In the genomic region with DNA sequence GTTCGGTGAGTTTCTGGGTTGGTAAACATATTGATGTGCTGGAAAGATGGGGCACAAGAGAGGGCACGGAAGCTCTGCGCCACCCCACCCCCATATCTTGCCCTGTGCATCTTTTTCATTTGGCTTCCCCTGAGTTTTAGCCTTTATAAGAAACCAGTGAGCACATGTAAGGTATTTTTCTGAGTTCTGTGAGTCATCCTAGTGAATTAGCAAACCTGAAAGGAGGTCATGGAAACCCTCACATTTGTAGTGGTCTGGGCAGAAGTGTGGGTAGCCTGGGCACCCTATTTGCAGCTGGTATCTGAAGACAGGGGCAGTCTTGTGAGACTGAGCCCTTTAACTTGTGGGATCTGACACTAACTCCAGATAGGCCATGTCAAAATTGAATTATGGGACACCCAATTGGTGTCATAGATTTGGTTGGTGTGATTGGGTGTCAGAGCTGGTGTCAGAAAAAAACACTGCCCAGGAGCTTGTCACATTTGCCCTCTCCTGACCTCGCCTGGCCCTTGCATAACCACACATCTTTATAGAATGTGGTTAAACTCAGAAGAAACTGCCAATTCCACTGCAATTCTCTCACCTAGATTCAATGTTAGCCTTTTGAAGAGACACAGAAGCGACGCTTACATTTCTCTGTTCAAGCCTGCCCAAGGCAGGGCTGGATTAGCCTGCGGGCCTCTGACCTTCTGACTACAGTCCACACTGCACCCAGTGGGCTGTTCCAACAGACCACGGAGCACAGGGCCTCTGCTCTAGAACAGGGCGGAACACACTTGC, we compare ENCODE assay signal across 8 cellular contexts. TPM values are rescaled to one million over a fixed set of nuclear protein-coding genes. Genes with fewer than 3 reads are reported as not detected.
DNase-seq lines count a peak whose midpoint lies in the region; ATAC-seq and TF ChIP-seq lines count a peak whose summit lies in the region.

No MANE protein-coding gene starts in this region.

- no peak overlapping the region for H3K27ac Mint-ChIP-seq in WTC11
- H3K27ac Mint-ChIP-seq in central memory CD8-positive, alpha-beta T cell (ENCODE audit: low read depth) = peak overlapping the region; percentile 84

- H3K79me2 ChIP-seq in PC-3 (ENCODE audit: low read length) = no peaks in the 10 kb centered on the region

- H3K36me3 Mint-ChIP-seq in WTC11 = no peaks in the 10 kb centered on the region
- peaks cover 7% of the 10 kb centered on the region for H3K36me3 Mint-ChIP-seq in central memory CD8-positive, alpha-beta T cell (ENCODE audit: insufficient read depth)

- POLR2A ChIA-PET in WTC11 (lab: Charles Lee) (no interaction called here), PC-3 (lab: Charles Lee; ENCODE audit: unreplicated experiment) (no interaction called here)

- H3K36me3 ChIP-seq in PC-3 (ENCODE audit: low read depth, low read length) = no peaks in the 10 kb centered on the region

- no peak overlapping the region for H3K4me2 ChIP-seq in PC-3 (ENCODE audit: low read length)

- no peaks in the 10 kb centered on the region for H3K9me3 ChIP-seq in PC-3 (ENCODE audit: low read length)

- TF ChIP-seq CTCF in WTC11 (IDR thresholded peaks at IDR 0.05) (no peak), PC-3 (conservative IDR thresholded peaks at IDR 0.05; ENCODE audit: low read depth, low read length) (no peak)

- intact Hi-C loops in PC-3 (cut with micrococcal nuclease) = no loop called here

- DNase-seq in WTC11 (ENCODE audit: low spot score) (no peak), PC-3 (no peak), cerebellar cortex (ENCODE audit: low spot score) (no peak)
- peak in 1 of 2 donors; percentile 30 for DNase-seq in central memory CD8-positive, alpha-beta T cell (ENCODE audit: low spot score in 2 of 2)
- peak; percentile 39 to 50 (median 45) for DNase-seq in stimulated activated CD4-positive, alpha-beta T cell treated with anti-CD3 and anti-CD28 coated beads, TNF-alpha, amount 100 ng/mL, for 4 hours (ENCODE audit: low read depth in 3 of 3)

- H3K4me3 ChIP-seq in PC-3 (ENCODE audit: low read length) = no peak overlapping the region

- no peaks in the 10 kb centered on the region for H3K9me2 ChIP-seq in PC-3 (replicated peaks; ENCODE audit: low read length)

- H3F3A ChIP-seq in PC-3 (ENCODE audit: low read length, unreplicated experiment) = no peaks in the 10 kb centered on the region

- H2AFZ ChIP-seq in PC-3 (ENCODE audit: low read length) = no peak overlapping the region

- no peak overlapping the region for H3K9ac ChIP-seq in PC-3 (ENCODE audit: low read length)

- no peaks in the 10 kb centered on the region for H3K9me3 Mint-ChIP-seq in WTC11
- no peaks in the 10 kb centered on the region for H3K9me3 Mint-ChIP-seq in central memory CD8-positive, alpha-beta T cell

- H3K27ac ChIP-seq in PC-3 (ENCODE audit: low read length) = no peak overlapping the region

- no peaks in the 10 kb centered on the region for H3K4me1 Mint-ChIP-seq in WTC11
- peaks cover 35% of the 10 kb centered on the region for H3K4me1 Mint-ChIP-seq in central memory CD8-positive, alpha-beta T cell

- ATAC-seq in GM21825 (IDR thresholded peaks at IDR 0.05; ENCODE audit: unreplicated experiment) = peak; percentile 48
- ATAC-seq in WTC11 = peak; percentile 32; the same call in 1 of the 2 replicates
- peak; percentile 80 for ATAC-seq in central memory CD8-positive, alpha-beta T cell (replicated peaks; ENCODE audit: extremely low read depth, poor library complexity, severe bottlenecking)
- no peak for ATAC-seq in PC-3
- no peak for ATAC-seq in HG03196 (IDR thresholded peaks at IDR 0.05; ENCODE audit: unreplicated experiment)
- no peak for ATAC-seq in HG03280 (IDR thresholded peaks at IDR 0.05; ENCODE audit: unreplicated experiment)

- no peaks in the 10 kb centered on the region for H3K27me3 ChIP-seq in PC-3 (ENCODE audit: low read length)

- CTCF ChIA-PET in WTC11 (lab: Charles Lee) = interaction anchor here (0.5 to 1.5 kb wide), 2 partner anchors 73 to 1753 kb away, joined by 3 to 5 read pairs; no protein-coding TSS in a partner anchor
- CTCF ChIA-PET in PC-3 (lab: Charles Lee) = no interaction called here

- H3K4me3 Mint-ChIP-seq in WTC11 = no peak overlapping the region
- peak overlapping the region; percentile 43 for H3K4me3 Mint-ChIP-seq in central memory CD8-positive, alpha-beta T cell

- no TSS peak for BruUV-seq in PC-3 (replicated peaks; lab: Mats Ljungman, UMichigan)

- H4K20me1 ChIP-seq in PC-3 (ENCODE audit: low read length) = no peaks in the 10 kb centered on the region

- H3K4me1 ChIP-seq in PC-3 (ENCODE audit: insufficient read depth, low read length) = no peaks in the 10 kb centered on the region

- H3K27me3 Mint-ChIP-seq in WTC11 (ENCODE audit: low read depth) = no peaks in the 10 kb centered on the region; the same call in 1 of the 2 replicates
- H3K27me3 Mint-ChIP-seq in central memory CD8-positive, alpha-beta T cell = no peaks in the 10 kb centered on the region

TF ChIP-seq in WTC11, 78 proteins besides CTCF, POLR2A, EP300 and RAD21:
- TF ChIP-seq EMX1 (CRISPR knock-in tag; IDR thresholded peaks at IDR 0.05) (no peak), ZNF138 (CRISPR knock-in tag; conservative IDR thresholded peaks at IDR 0.05) (no peak), FOXK1 (CRISPR knock-in tag; IDR thresholded peaks at IDR 0.05) (no peak), TEAD1 (CRISPR knock-in tag; IDR thresholded peaks at IDR 0.05) (no peak), FOXP1 (CRISPR knock-in tag; IDR thresholded peaks at IDR 0.05; ENCODE audit: borderline replicate concordance) (no peak), NFATC4 (CRISPR knock-in tag; IDR thresholded peaks at IDR 0.05) (no peak), TCF7 (CRISPR knock-in tag; IDR thresholded peaks at IDR 0.05; ENCODE audit: low read depth) (no peak), NR2C2 (CRISPR knock-in tag; IDR thresholded peaks at IDR 0.05) (no peak), HMGA2 (CRISPR knock-in tag; IDR thresholded peaks at IDR 0.05) (no peak), RELA (CRISPR knock-in tag; IDR thresholded peaks at IDR 0.05; ENCODE audit: borderline replicate concordance) (no peak)
- TF ChIP-seq, protein P1, sequence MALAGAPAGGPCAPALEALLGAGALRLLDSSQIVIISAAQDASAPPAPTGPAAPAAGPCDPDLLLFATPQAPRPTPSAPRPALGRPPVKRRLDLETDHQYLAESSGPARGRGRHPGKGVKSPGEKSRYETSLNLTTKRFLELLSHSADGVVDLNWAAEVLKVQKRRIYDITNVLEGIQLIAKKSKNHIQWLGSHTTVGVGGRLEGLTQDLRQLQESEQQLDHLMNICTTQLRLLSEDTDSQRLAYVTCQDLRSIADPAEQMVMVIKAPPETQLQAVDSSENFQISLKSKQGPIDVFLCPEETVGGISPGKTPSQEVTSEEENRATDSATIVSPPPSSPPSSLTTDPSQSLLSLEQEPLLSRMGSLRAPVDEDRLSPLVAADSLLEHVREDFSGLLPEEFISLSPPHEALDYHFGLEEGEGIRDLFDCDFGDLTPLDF (CRISPR knock-in tag; IDR thresholded peaks at IDR 0.05) = no peak
- TF ChIP-seq, protein P2, sequence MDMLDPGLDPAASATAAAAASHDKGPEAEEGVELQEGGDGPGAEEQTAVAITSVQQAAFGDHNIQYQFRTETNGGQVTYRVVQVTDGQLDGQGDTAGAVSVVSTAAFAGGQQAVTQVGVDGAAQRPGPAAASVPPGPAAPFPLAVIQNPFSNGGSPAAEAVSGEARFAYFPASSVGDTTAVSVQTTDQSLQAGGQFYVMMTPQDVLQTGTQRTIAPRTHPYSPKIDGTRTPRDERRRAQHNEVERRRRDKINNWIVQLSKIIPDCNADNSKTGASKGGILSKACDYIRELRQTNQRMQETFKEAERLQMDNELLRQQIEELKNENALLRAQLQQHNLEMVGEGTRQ (CRISPR knock-in tag; IDR thresholded peaks at IDR 0.05) = no peak

RNA-seq across cellular contexts. Expression of a gene that starts 12.0 kb away (rescaled TPM):
- total RNA-seq in WTC11 (2021) = 11.2 to 13.5 TPM (median 12.3 TPM) in 3 replicates
- total RNA-seq in PC-3 (2014; rRNA removed) = 22.7 and 26.4 TPM in 2 replicates

RNA-seq across cellular contexts. Expression of a gene that starts 51.2 kb away (rescaled TPM):
- total RNA-seq in WTC11 (2021) (63.1 to 66.4 TPM (median 65.3 TPM) in 3 replicates), PC-3 (2014; rRNA removed) (30.1 and 43.8 TPM in 2 replicates)

Comparison
In these comparisons a context has a peak if more than half of its experiments do, and no peak if none do; other contexts are left out.
1. ATAC-seq: peak in GM21825 (single experiment), WTC11 (single experiment) and central memory CD8-positive, alpha-beta T cell (single experiment); none in PC-3 (single experiment), HG03196 (single experiment) and HG03280 (single experiment).
2. DNase-seq: peak in stimulated activated CD4-positive, alpha-beta T cell treated with anti-CD3 and anti-CD28 coated beads, TNF-alpha, amount 100 ng/mL, for 4 hours (3 of 3); none in WTC11 (single experiment), PC-3 (single experiment) and cerebellar cortex (single experiment).